ENCODE assay signal across 7 cellular contexts in genomic region chr9:81522721-81523551, GRCh38.
A peak's percentile ranks its signal among the peaks of the same experiment; 100 is the strongest.
DNase-seq lines count a peak whose midpoint lies in the region; ATAC-seq and TF ChIP-seq lines count a peak whose summit lies in the region.

No MANE protein-coding gene starts in this region.

- no TSS peak for BruUV-seq in Panc1 (replicated peaks; lab: Mats Ljungman, UMichigan)

- POLR2A ChIA-PET in Panc1 (lab: Charles Lee) = no interaction called here

- peaks cover 6% of the 10 kb centered on the region for H3K27me3 Mint-ChIP-seq in neural progenitor cell (ENCODE audit: insufficient read depth, low read depth)

- no peak overlapping the region for H3K27ac Mint-ChIP-seq in neural progenitor cell

- no peak overlapping the region for H2AFZ ChIP-seq in neural progenitor cell (replicated peaks)

- no peak overlapping the region for H3K4me3 ChIP-seq in Panc1 (ENCODE audit: low read depth in 2 of 2, low read length in 2 of 2)
- H3K4me3 ChIP-seq in fibroblast of mammary gland (ENCODE audit: control insufficient read depth, low read depth, low read length) = no peak overlapping the region
- H3K4me3 ChIP-seq in neural progenitor cell = no peak overlapping the region

- ATAC-seq in GM18517 (IDR thresholded peaks at IDR 0.05; ENCODE audit: unreplicated experiment) (peak; percentile 72), Panc1 (no peak)

- no peaks in the 10 kb centered on the region for H3K4me1 ChIP-seq in Panc1 (ENCODE audit: control insufficient read depth, insufficient read depth, low read length)
- H3K4me1 ChIP-seq in neural progenitor cell = peaks cover 9% of the 10 kb centered on the region

- peaks cover 3% of the 10 kb centered on the region for H3F3A ChIP-seq in neural progenitor cell (ENCODE audit: low read depth)

- H3K4me3 Mint-ChIP-seq in neural progenitor cell = no peak overlapping the region

- in situ Hi-C loops in Panc1 (cut with HindIII; ENCODE audit: low pct_unique_long_range_greater_than_20kb, low sequenced_read_pairs) = no loop called here

- no peaks in the 10 kb centered on the region for H3K36me3 ChIP-seq in Panc1 (ENCODE audit: control insufficient read depth, insufficient read depth, low read length)
- H3K36me3 ChIP-seq in neural progenitor cell = no peaks in the 10 kb centered on the region

- DNase-seq in HT-29 (ENCODE audit: low spot score) (peak; percentile 81), Panc1 (ENCODE audit: low read depth, low spot score) (no peak), fibroblast of mammary gland (ENCODE audit: low read depth) (peak; percentile 76), neural progenitor cell (ENCODE audit: low spot score) (peak; percentile 51), NCI-H128 (lab: John Stamatoyannopoulos, UW; ENCODE audit: unreplicated experiment) (no peak)
- DNase-seq in stimulated activated CD4-positive, alpha-beta T cell treated with anti-CD3 and anti-CD28 coated beads, Interleukin-1b, Interleukin-23, amount 100 ng/mL, for 48 hours = no peak

- H3K27ac ChIP-seq in Panc1 (ENCODE audit: low read length) = no peak overlapping the region
- no peak overlapping the region for H3K27ac ChIP-seq in neural progenitor cell

- H3K27me3 ChIP-seq in Panc1 (ENCODE audit: control insufficient read depth, insufficient read depth, low read length) (no peaks in the 10 kb centered on the region), neural progenitor cell (no peaks in the 10 kb centered on the region)

- no peak overlapping the region for H3K4me2 ChIP-seq in neural progenitor cell

- H3K4me1 Mint-ChIP-seq in neural progenitor cell = no peaks in the 10 kb centered on the region

- CTCF ChIA-PET in Panc1 (lab: Charles Lee) = interaction anchor here (0.6 kb wide), 2 partner anchors 9 to 69 kb away, joined by 5 to 6 read pairs; no protein-coding TSS in a partner anchor

- H3K9ac ChIP-seq in neural progenitor cell = no peak overlapping the region

- H3K79me2 ChIP-seq in neural progenitor cell (ENCODE audit: low read depth) = no peaks in the 10 kb centered on the region

- H3K9me3 ChIP-seq in Panc1 (ENCODE audit: control insufficient read depth, insufficient read depth, low read depth, low read length) (no peaks in the 10 kb centered on the region), neural progenitor cell (ENCODE audit: low read depth) (no peaks in the 10 kb centered on the region)

- H3K36me3 Mint-ChIP-seq in neural progenitor cell = no peaks in the 10 kb centered on the region

- peaks cover 15% of the 10 kb centered on the region for H3K9me3 Mint-ChIP-seq in neural progenitor cell

- intact Hi-C loops in Panc1 (cut with micrococcal nuclease; ENCODE audit: unreplicated experiment) = loop anchor here (5.0 kb wide), 1 partner anchor 164 kb away; the partner anchor contains the start of gene TLE1

- no peaks in the 10 kb centered on the region for H4K20me1 ChIP-seq in neural progenitor cell (ENCODE audit: low read depth)

- peak; percentile 37; the same call in 1 of the 2 replicates for TF ChIP-seq CTCF in Panc1 (IDR thresholded peaks at IDR 0.05)
- peak; percentile 75 for TF ChIP-seq CTCF in fibroblast of mammary gland (conservative IDR thresholded peaks at IDR 0.05; ENCODE audit: control insufficient read depth, insufficient read depth, low read depth, low read length)
- peak; percentile 69 for TF ChIP-seq CTCF in neural progenitor cell (IDR thresholded peaks at IDR 0.05)

Comparison
In these comparisons a context has a peak if more than half of its experiments do, and no peak if none do; other contexts are left out.
1. DNase-seq: peak in HT-29 (single experiment), fibroblast of mammary gland (single experiment) and neural progenitor cell (single experiment); none in Panc1 (single experiment), NCI-H128 (single experiment) and stimulated activated CD4-positive, alpha-beta T cell treated with anti-CD3 and anti-CD28 coated beads, Interleukin-1b, Interleukin-23, amount 100 ng/mL, for 48 hours (single experiment).
2. Peak in every context shown above with its lines, with median percentiles within 50 percentile points of each other: CTCF ChIP-seq.